9 cellular contexts compared by ENCODE assay signal in the genomic region with DNA sequence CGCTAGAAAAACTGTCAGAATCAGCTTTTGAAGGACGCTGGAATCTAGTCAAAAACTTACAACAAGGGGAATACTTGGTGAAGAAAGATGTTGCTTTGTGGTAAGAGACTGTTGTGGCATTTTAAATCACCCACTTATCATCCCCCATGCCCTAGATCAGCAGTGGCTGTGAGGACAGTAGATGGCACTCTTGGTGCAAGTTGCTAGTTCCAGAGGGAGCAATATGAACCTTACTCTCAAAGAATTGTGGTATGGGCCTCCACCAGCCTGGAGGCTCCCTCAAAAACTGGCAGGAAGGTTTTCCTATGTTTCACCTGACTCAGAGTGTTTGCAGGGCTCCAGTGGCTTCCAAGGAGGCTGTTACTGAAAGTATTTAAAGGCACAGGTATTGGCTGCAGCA. TPM values are rescaled to one million over a fixed set of nuclear protein-coding genes. Genes with fewer than 3 reads are reported as not detected.
DNase-seq lines count a peak whose midpoint lies in the region; ATAC-seq and TF ChIP-seq lines count a peak whose summit lies in the region.
"Had no signal": no experiment of that assay in that cellular context is flagged by ENCODE, and none has a peak within 500 bp of the region (broad histone marks: within the 10 kb centered on the region; RNA-seq: fewer than 3 reads in every experiment).

No MANE protein-coding gene starts in this region.

- no peak overlapping the region for H3K27ac Mint-ChIP-seq in effector memory CD8-positive, alpha-beta T cell

- POLR2A ChIA-PET in HEK293 (lab: Yijun Ruan, JAX) (no interaction called here), PC-9 (lab: Charles Lee; ENCODE audit: unreplicated experiment) (no interaction called here)

- no peaks in the 10 kb centered on the region for H3K79me2 ChIP-seq in PC-9 (ENCODE audit: low read depth)

- BruUV-seq in PC-9 (replicated peaks; lab: Mats Ljungman, UMichigan): no TSS peak

- intact Hi-C loops in PC-9 (cut with micrococcal nuclease; ENCODE audit: unreplicated experiment) (loop anchor here (1.0 to 5.0 kb wide), 3 partner anchors 167 to 1219 kb away; no protein-coding TSS in a partner anchor), gastrocnemius medialis (cut with DNase I; ENCODE audit: low total_unique reads) (loop anchor here (1.0 to 5.0 kb wide), 2 partner anchors 154 to 167 kb away; no protein-coding TSS in a partner anchor)

- H3K9me2 ChIP-seq in PC-9 (ENCODE audit: insufficient read depth): no peaks in the 10 kb centered on the region

- H3K27ac ChIP-seq in HEK293 (ENCODE audit: extremely low read depth, low read depth, low read length) (no peak overlapping the region), PC-9 (no peak overlapping the region), gastrocnemius medialis (no peak overlapping the region)
- H3K27ac ChIP-seq: neutrophil had no signal

- H3K27me3 Mint-ChIP-seq in effector memory CD8-positive, alpha-beta T cell: peaks cover 0 to 8% of the 10 kb centered on the region in 2 donors

- no peaks in the 10 kb centered on the region for H3K9me3 Mint-ChIP-seq in effector memory CD8-positive, alpha-beta T cell

- no peak overlapping the region for H2AFZ ChIP-seq in PC-9

- no peak overlapping the region for H3K4me2 ChIP-seq in PC-9

- H3K4me3 ChIP-seq in HEK293 (ENCODE audit: low read depth, low read length) (no peak overlapping the region), PC-9 (no peak overlapping the region), gastrocnemius medialis (no peak overlapping the region)

- no peaks in the 10 kb centered on the region for H4K20me1 ChIP-seq in PC-9 (ENCODE audit: insufficient read depth)

- no peaks in the 10 kb centered on the region for H3F3A ChIP-seq in PC-9 (ENCODE audit: insufficient read depth, low read depth)

- H3K36me3 ChIP-seq in HEK293 (ENCODE audit: control insufficient read depth in 2 of 2, insufficient read depth in 1 of 2, low read length in 2 of 2): no peaks in the 10 kb centered on the region
- no peaks in the 10 kb centered on the region for H3K36me3 ChIP-seq in PC-9 (ENCODE audit: low read depth)
- H3K36me3 ChIP-seq in gastrocnemius medialis: no peaks in the 10 kb centered on the region
- H3K36me3 ChIP-seq: neutrophil had no signal

- H3K27me3 ChIP-seq in PC-9 (ENCODE audit: insufficient read depth, low read depth): no peaks in the 10 kb centered on the region
- H3K27me3 ChIP-seq in gastrocnemius medialis: no peaks in the 10 kb centered on the region
- H3K27me3 ChIP-seq: neutrophil had no signal

- TF ChIP-seq CTCF in HEK293 (tag by site-specific recombination; IDR thresholded peaks at IDR 0.05) (peak; percentile 49; the same call in 1 of the 2 replicates), PC-9 (conservative IDR thresholded peaks at IDR 0.05) (peak; percentile 54), gastrocnemius medialis (IDR thresholded peaks at IDR 0.05 in 4 of 5, conservative IDR thresholded peaks at IDR 0.05 in 1 of 5) (peak in 1 of 5 experiments; percentile 44)

- CTCF ChIA-PET in HEK293 (lab: Yijun Ruan, JAX) (interaction anchor here (0.5 to 3.5 kb wide), 35 partner anchors 9 to 1738 kb away, joined by 3 to 25 read pairs (median 4); no protein-coding TSS in a partner anchor), PC-9 (lab: Charles Lee) (no interaction called here)

- in situ Hi-C loops in gastrocnemius medialis (cut with MboI; ENCODE audit: low sequenced_read_pairs in 4 of 4): loop anchor here in 3 of 4 donors (10.0 to 25.0 kb wide), 2 partner anchors 154 to 161 kb away; no protein-coding TSS in a partner anchor

- DNase-seq in DMS53 treated with DMSO at 0.1 percent for 48 hours (lab: John Stamatoyannopoulos, UW; ENCODE audit: unreplicated experiment): peak; percentile 37
- DNase-seq in PC-9: peak; percentile 4 to 56
- no peak for DNase-seq in effector memory CD8-positive, alpha-beta T cell
- peak; percentile 38 for DNase-seq in medulla oblongata (ENCODE audit: extremely low spot score)
- DNase-seq in gastrocnemius medialis: no peak

- TF ChIP-seq POLR2A in gastrocnemius medialis (IDR thresholded peaks at IDR 0.05): no peak

- no peaks in the 10 kb centered on the region for H3K36me3 Mint-ChIP-seq in effector memory CD8-positive, alpha-beta T cell (ENCODE audit: insufficient read depth)

- no peaks in the 10 kb centered on the region for H3K4me1 Mint-ChIP-seq in effector memory CD8-positive, alpha-beta T cell (ENCODE audit: low read depth in 2 of 2)

- H3K4me3 Mint-ChIP-seq in effector memory CD8-positive, alpha-beta T cell: no peak overlapping the region

- H3K4me1 ChIP-seq in HEK293 (ENCODE audit: control insufficient read depth, insufficient read depth, low read length) (no peaks in the 10 kb centered on the region), PC-9 (replicated peaks; ENCODE audit: insufficient read depth) (no peaks in the 10 kb centered on the region), gastrocnemius medialis (no peaks in the 10 kb centered on the region)

- peak; percentile 36 for ATAC-seq in effector memory CD8-positive, alpha-beta T cell (replicated peaks)
- no peak for ATAC-seq in HG03025 (IDR thresholded peaks at IDR 0.05; ENCODE audit: low FRiP score, unreplicated experiment)
- no peak for ATAC-seq in gastrocnemius medialis
- no peak for ATAC-seq in HG03039 (IDR thresholded peaks at IDR 0.05; ENCODE audit: unreplicated experiment)

- peaks cover 4% of the 10 kb centered on the region for H3K9me3 ChIP-seq in HEK293 (ENCODE audit: control insufficient read depth, insufficient read depth, low read depth, low read length)
- H3K9me3 ChIP-seq in PC-9 (ENCODE audit: insufficient read depth, low read depth): no peaks in the 10 kb centered on the region
- H3K9me3 ChIP-seq in gastrocnemius medialis: no peaks in the 10 kb centered on the region
- H3K9me3 ChIP-seq: neutrophil had no signal

TF ChIP-seq in HEK293, 187 proteins besides CTCF, POLR2A, EP300 and RAD21:
- TF ChIP-seq ZNF654 (tag by site-specific recombination; IDR thresholded peaks at IDR 0.05; ENCODE audit: low read depth): peak; percentile 88
- TF ChIP-seq PRDM1 (tag by site-specific recombination; IDR thresholded peaks at IDR 0.05): no peak
- TF ChIP-seq GLI2 (tag by site-specific recombination; IDR thresholded peaks at IDR 0.05; ENCODE audit: borderline replicate concordance, low read depth): no peak

RNA-seq across cellular contexts. Expression of a gene that starts 37.7 kb away (rescaled TPM):
- not detected in 2 replicates for total RNA-seq in PC-9 (2021)
- total RNA-seq in gastrocnemius medialis: 1 to 10 TPM; 1.3 to 2.4 (median 2.1) TPM

Comparison
In these comparisons a context has a peak if more than half of its experiments do, and no peak if none do; other contexts are left out.
1. DNase-seq: peak in DMS53 treated with DMSO at 0.1 percent for 48 hours (single experiment), PC-9 (2 of 2) and medulla oblongata (single experiment); none in effector memory CD8-positive, alpha-beta T cell (0 of 3) and gastrocnemius medialis (0 of 2).